In the genomic region with DNA sequence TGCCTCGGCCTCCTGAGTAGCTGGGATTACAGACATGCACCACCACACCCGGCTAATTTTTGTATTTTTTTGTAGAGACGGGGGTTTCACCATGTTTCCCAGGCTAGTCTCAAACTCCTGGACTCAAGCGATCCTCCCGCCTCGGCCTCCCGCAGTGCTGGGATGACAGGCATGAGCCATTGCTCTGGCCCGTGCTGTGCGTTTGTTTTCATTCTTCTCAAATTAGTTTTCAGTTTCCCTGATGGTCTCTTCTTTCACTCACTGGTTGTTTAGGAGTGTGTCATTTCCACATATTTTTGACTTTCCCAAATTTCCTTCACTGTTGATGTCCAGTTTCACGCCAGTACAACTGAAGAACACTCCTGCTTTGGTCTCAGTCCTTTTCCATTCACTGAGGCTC, we compare ENCODE assay signal across 21 cellular contexts. TPM values are rescaled to one million over a fixed set of nuclear protein-coding genes. Genes with fewer than 3 reads are reported as not detected.
"Had no signal": no experiment of that assay in that cellular context is flagged by ENCODE, and none has a peak within 500 bp of the region (broad histone marks: within the 10 kb centered on the region; RNA-seq: fewer than 3 reads in every experiment).

No MANE protein-coding gene starts in this region.

- FAIRE-seq: islet of Langerhans had no signal

- H3K27me3 Mint-ChIP-seq: activated CD4-positive, alpha-beta T cell treated with anti-CD3 and anti-CD28 coated beads, Interleukin-2, amount 10 ng/mL, durations not matched to agents 7 days and 5 days; activated naive CD8-positive, alpha-beta T cell treated with anti-CD3 and anti-CD28 coated beads for 36 hours; dendritic cell treated with granulocyte-macrophage colony-stimulating factor and Interleukin-4, amounts not matched to agents 40 ng/mL and 50 ng/mL, for 4 days; naive thymus-derived CD4-positive, alpha-beta T cell; stimulated activated naive CD8-positive, alpha-beta T cell treated with anti-CD3 and anti-CD28 coated beads, Interleukin-15, Interleukin-2, amounts not matched to agents 100 ng/mL and 50 ng/mL, for 24 hours had no signal

- H3K4me3 Mint-ChIP-seq: activated CD4-positive, alpha-beta T cell treated with anti-CD3 and anti-CD28 coated beads, Interleukin-2, amount 10 ng/mL, durations not matched to agents 7 days and 5 days; activated naive CD8-positive, alpha-beta T cell treated with anti-CD3 and anti-CD28 coated beads for 36 hours; dendritic cell treated with granulocyte-macrophage colony-stimulating factor and Interleukin-4, amounts not matched to agents 40 ng/mL and 50 ng/mL, for 4 days; stimulated activated naive CD8-positive, alpha-beta T cell treated with anti-CD3 and anti-CD28 coated beads, Interleukin-15, Interleukin-2, amounts not matched to agents 100 ng/mL and 50 ng/mL, for 24 hours; T-helper 2 cell treated with Interferon-gamma antibody and Interleukin-4, amounts not matched to agents 5 μg/mL and 100 μg/mL, for 36 hours had no signal

- DNase-seq: activated CD4-positive, alpha-beta T cell treated with anti-CD3 and anti-CD28 coated beads, Interleukin-2, amount 10 ng/mL, durations not matched to agents 7 days and 5 days; activated CD8-positive, alpha-beta memory T cell treated with anti-CD3 and anti-CD28 coated beads for 24 hours; activated naive CD8-positive, alpha-beta T cell treated with anti-CD3 and anti-CD28 coated beads for 36 hours; amygdala; cerebellar nuclear complex; effector memory CD4-positive, alpha-beta T cell; gastrocnemius medialis; left colon; lower lobe of right lung; naive thymus-derived CD4-positive, alpha-beta T cell; retina; stimulated activated CD4-positive, alpha-beta T cell treated with anti-CD3 and anti-CD28 coated beads, Interleukin-2, amount 100 ng/mL, for 48 hours; SW 1271; upper lobe of right lung had no signal

- H3K36me3 ChIP-seq: gastrocnemius medialis, neutrophil had no signal

- H3K9me3 ChIP-seq: gastrocnemius medialis, heart left ventricle, lower lobe of right lung, mucosa of descending colon, neutrophil, upper lobe of right lung had no signal

- H3K4me3 ChIP-seq: gastrocnemius medialis, heart left ventricle, lower lobe of right lung, mucosa of descending colon, upper lobe of right lung had no signal

- H3K36me3 Mint-ChIP-seq: activated naive CD8-positive, alpha-beta T cell treated with anti-CD3 and anti-CD28 coated beads for 36 hours had no signal

- ATAC-seq: gastrocnemius medialis; heart left ventricle; left colon; lower lobe of right lung; mucosa of descending colon; naive thymus-derived CD4-positive, alpha-beta T cell; upper lobe of right lung had no signal

- H3K27ac ChIP-seq: gastrocnemius medialis, heart left ventricle, lower lobe of right lung, neutrophil, upper lobe of right lung had no signal

- H3K27me3 ChIP-seq: gastrocnemius medialis, heart left ventricle, upper lobe of right lung had no signal

- H3K27ac Mint-ChIP-seq: activated CD4-positive, alpha-beta T cell treated with anti-CD3 and anti-CD28 coated beads, Interleukin-2, amount 10 ng/mL, durations not matched to agents 7 days and 5 days; activated naive CD8-positive, alpha-beta T cell treated with anti-CD3 and anti-CD28 coated beads for 36 hours; dendritic cell treated with granulocyte-macrophage colony-stimulating factor and Interleukin-4, amounts not matched to agents 40 ng/mL and 50 ng/mL, for 4 days; T-helper 2 cell treated with Interferon-gamma antibody and Interleukin-4, amounts not matched to agents 5 μg/mL and 100 μg/mL, for 36 hours had no signal

- H3K9me3 Mint-ChIP-seq: activated CD4-positive, alpha-beta T cell treated with anti-CD3 and anti-CD28 coated beads, Interleukin-2, amount 10 ng/mL, durations not matched to agents 7 days and 5 days; activated naive CD8-positive, alpha-beta T cell treated with anti-CD3 and anti-CD28 coated beads for 36 hours; dendritic cell treated with granulocyte-macrophage colony-stimulating factor and Interleukin-4, amounts not matched to agents 40 ng/mL and 50 ng/mL, for 4 days; naive thymus-derived CD4-positive, alpha-beta T cell; stimulated activated naive CD8-positive, alpha-beta T cell treated with anti-CD3 and anti-CD28 coated beads, Interleukin-15, Interleukin-2, amounts not matched to agents 100 ng/mL and 50 ng/mL, for 24 hours; T-helper 2 cell treated with Interferon-gamma antibody and Interleukin-4, amounts not matched to agents 5 μg/mL and 100 μg/mL, for 36 hours had no signal

RNA-seq across cellular contexts. Expression of gene HTRA3, which starts 38.7 kb away (rescaled TPM):
- total RNA-seq: activated CD4-positive, alpha-beta T cell treated with anti-CD3 and anti-CD28 coated beads, Interleukin-2, amount 10 ng/mL, durations not matched to agents 7 days and 5 days; activated naive CD8-positive, alpha-beta T cell treated with anti-CD3 and anti-CD28 coated beads for 36 hours; naive thymus-derived CD4-positive, alpha-beta T cell had no signal
- polyA plus RNA-seq: naive thymus-derived CD4-positive, alpha-beta T cell had no signal
